Comparison of ENCODE assay signal across 1 cellular context in genomic region chr11:73376168-73376802, GRCh38.
TF ChIP-seq lines count a peak whose summit lies in the region.

Gene RELT (plus strand): TSS chr11:73376399. CDS start chr11:73389137, 12,738 bp downstream.

TF ChIP-seq in HepG2, 621 proteins besides CTCF, POLR2A, EP300 and RAD21 (continued from another document and continues in another):
- TF ChIP-seq ZBTB10 (CRISPR knock-in tag; IDR thresholded peaks at IDR 0.05; ENCODE audit: borderline replicate concordance) (no peak), MYC (CRISPR knock-in tag; IDR thresholded peaks at IDR 0.05; ENCODE audit: borderline replicate concordance) (no peak; the same call in 1 of the 2 replicates), ZNF761 (CRISPR knock-in tag; conservative IDR thresholded peaks at IDR 0.05) (no peak), ZNF557 (CRISPR knock-in tag; IDR thresholded peaks at IDR 0.05) (no peak), ZNF275 (CRISPR knock-in tag; IDR thresholded peaks at IDR 0.05; ENCODE audit: borderline replicate concordance) (no peak), NFKBIZ (CRISPR knock-in tag; IDR thresholded peaks at IDR 0.05) (no peak), ZNF737 (CRISPR knock-in tag; IDR thresholded peaks at IDR 0.05; ENCODE audit: borderline replicate concordance) (no peak), CAMTA2 (CRISPR knock-in tag; IDR thresholded peaks at IDR 0.05; ENCODE audit: borderline replicate concordance) (no peak), NKX3-1 (CRISPR knock-in tag; IDR thresholded peaks at IDR 0.05) (no peak), ZNF562 (CRISPR knock-in tag; IDR thresholded peaks at IDR 0.05; ENCODE audit: borderline replicate concordance) (no peak), SATB2 (CRISPR knock-in tag; IDR thresholded peaks at IDR 0.05) (no peak), ZNF20 (CRISPR knock-in tag; IDR thresholded peaks at IDR 0.05) (no peak), SP5 (CRISPR knock-in tag; IDR thresholded peaks at IDR 0.05; ENCODE audit: borderline replicate concordance, low read depth) (peak; percentile 60), SOX5 (CRISPR knock-in tag; IDR thresholded peaks at IDR 0.05; ENCODE audit: borderline replicate concordance) (no peak), ZBTB1 (CRISPR knock-in tag; IDR thresholded peaks at IDR 0.05; ENCODE audit: borderline replicate concordance) (no peak), CERS6 (CRISPR knock-in tag; IDR thresholded peaks at IDR 0.05) (no peak), ZNF335 (CRISPR knock-in tag; IDR thresholded peaks at IDR 0.05) (no peak), ZNF33A (CRISPR knock-in tag; IDR thresholded peaks at IDR 0.05; ENCODE audit: borderline replicate concordance) (no peak), GABPB1 (CRISPR knock-in tag; IDR thresholded peaks at IDR 0.05) (0 out of 2 replicates have a peak, but pooled peaks have one; percentile 49), ZBTB39 (CRISPR knock-in tag; IDR thresholded peaks at IDR 0.05) (no peak), ZFP36L1 (CRISPR knock-in tag; IDR thresholded peaks at IDR 0.05) (no peak), FOXM1 (CRISPR knock-in tag; IDR thresholded peaks at IDR 0.05) (no peak), AKAP8 (CRISPR knock-in tag; IDR thresholded peaks at IDR 0.05) (no peak; the same call in 1 of the 2 replicates), ZNF33B (CRISPR knock-in tag; IDR thresholded peaks at IDR 0.05) (no peak), PHF21A (CRISPR knock-in tag; IDR thresholded peaks at IDR 0.05) (peak; percentile 69), ARNT2 (CRISPR knock-in tag; IDR thresholded peaks at IDR 0.05; ENCODE audit: low read depth) (peak; percentile 60), YEATS2 (CRISPR knock-in tag; IDR thresholded peaks at IDR 0.05; ENCODE audit: borderline replicate concordance) (no peak), HOXA9 (CRISPR knock-in tag; IDR thresholded peaks at IDR 0.05; ENCODE audit: borderline replicate concordance) (no peak; the same call in 1 of the 2 replicates), ZNF136 (CRISPR knock-in tag; IDR thresholded peaks at IDR 0.05; ENCODE audit: low read depth) (no peak), ADNP (CRISPR knock-in tag; IDR thresholded peaks at IDR 0.05) (no peak), NR3C1 (CRISPR knock-in tag; IDR thresholded peaks at IDR 0.05) (no peak), ZNF501 (CRISPR knock-in tag; IDR thresholded peaks at IDR 0.05) (no peak), PLSCR1 (CRISPR knock-in tag; IDR thresholded peaks at IDR 0.05; ENCODE audit: borderline replicate concordance) (no peak), TRIM22 (IDR thresholded peaks at IDR 0.05) (no peak), ZNF580 (CRISPR knock-in tag; IDR thresholded peaks at IDR 0.05; ENCODE audit: borderline replicate concordance, low read depth) (no peak), ZNF879 (CRISPR knock-in tag; IDR thresholded peaks at IDR 0.05) (no peak), ZNF292 (CRISPR knock-in tag; IDR thresholded peaks at IDR 0.05; ENCODE audit: borderline replicate concordance, low read depth) (no peak), NCOA5 (CRISPR knock-in tag; IDR thresholded peaks at IDR 0.05) (no peak), ZBTB34 (CRISPR knock-in tag; IDR thresholded peaks at IDR 0.05) (no peak), ZNF781 (CRISPR knock-in tag; IDR thresholded peaks at IDR 0.05; ENCODE audit: borderline replicate concordance, not compliant biosample characterization) (no peak), KAT2B (IDR thresholded peaks at IDR 0.05; ENCODE audit: borderline replicate concordance, low read depth, low read length) (no peak), NRL (CRISPR knock-in tag; IDR thresholded peaks at IDR 0.05; ENCODE audit: borderline replicate concordance) (no peak), TRIM24 (CRISPR knock-in tag; IDR thresholded peaks at IDR 0.05) (no peak), BHLHE40 (IDR thresholded peaks at IDR 0.05; ENCODE audit: low read length) (0 out of 2 replicates have a peak, but pooled peaks have one; percentile 31), JUND (CRISPR knock-in tag; IDR thresholded peaks at IDR 0.05) (no peak), ZUFSP (CRISPR knock-in tag; IDR thresholded peaks at IDR 0.05; ENCODE audit: borderline replicate concordance) (no peak), NAIF1 (CRISPR knock-in tag; IDR thresholded peaks at IDR 0.05; ENCODE audit: borderline replicate concordance) (no peak), CREBL2 (CRISPR knock-in tag; IDR thresholded peaks at IDR 0.05; ENCODE audit: borderline replicate concordance) (no peak), XRCC5 (optimal IDR thresholded peaks at IDR 0.05; ENCODE audit: low read length) (peak; percentile 87), ZNF83 (CRISPR knock-in tag; IDR thresholded peaks at IDR 0.05; ENCODE audit: borderline replicate concordance) (no peak), ZSCAN9 (CRISPR knock-in tag; IDR thresholded peaks at IDR 0.05; ENCODE audit: borderline replicate concordance) (no peak; the same call in 1 of the 2 replicates), ETV6 (CRISPR knock-in tag; conservative IDR thresholded peaks at IDR 0.05) (no peak), GFI1 (CRISPR knock-in tag; IDR thresholded peaks at IDR 0.05; ENCODE audit: borderline replicate concordance) (no peak), ZNF382 (CRISPR knock-in tag; IDR thresholded peaks at IDR 0.05; ENCODE audit: borderline replicate concordance) (no peak), ETS1 (CRISPR knock-in tag; IDR thresholded peaks at IDR 0.05) (no peak), ZNF317 (CRISPR knock-in tag; IDR thresholded peaks at IDR 0.05) (no peak), ZNF589 (CRISPR knock-in tag; conservative IDR thresholded peaks at IDR 0.05) (no peak)
